Comparison of ENCODE assay signal across 11 cellular contexts in the genomic region with DNA sequence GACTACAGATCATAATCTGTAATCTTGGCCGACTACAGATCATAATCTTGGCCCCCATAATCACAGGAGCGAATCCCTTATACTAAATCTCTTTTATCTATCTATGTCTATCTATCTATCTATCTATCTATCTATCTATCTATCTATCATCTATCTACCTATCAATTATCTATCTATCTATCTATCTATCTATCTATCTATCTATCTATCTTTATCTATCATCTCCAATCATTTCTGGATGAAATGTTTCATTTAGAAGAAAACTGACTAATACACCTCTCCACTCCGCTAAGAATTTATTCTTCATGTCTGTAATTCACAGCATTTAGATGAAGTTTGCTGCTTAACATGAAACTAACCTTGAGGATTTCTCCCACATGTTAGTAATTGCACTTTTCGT.
"Had no signal": no experiment of that assay in that cellular context is flagged by ENCODE, and none has a peak within 500 bp of the region (broad histone marks: within the 10 kb centered on the region; RNA-seq: fewer than 3 reads in every experiment).

No MANE protein-coding gene starts in this region.

- FAIRE-seq: H1, H54 had no signal

- H3K27ac ChIP-seq: GM23248 had no signal

- H3K4me1 ChIP-seq: HAP-1 had no signal

- DNase-seq: GM23248, GOT3, H7, H9, HCEC 1CT, HFFc6 had no signal

- H3K36me3 ChIP-seq: HAP-1 had no signal

- H3K4me3 ChIP-seq: GM23248, GM23338, HAP-1 had no signal

- ATAC-seq: GM23338, HCT116 had no signal

- H3K9ac ChIP-seq: GM23248 had no signal

- H2AFZ ChIP-seq: GM23248, GM23338 had no signal

- H3K4me2 ChIP-seq: GM23338 had no signal

- H3K9me3 ChIP-seq: HAP-1 had no signal
